In genomic region chr10:28734940-28735759, GRCh38 we compare ENCODE assay signal across 10 cellular contexts. TPM values are rescaled to one million over a fixed set of nuclear protein-coding genes. Genes with fewer than 3 reads are reported as not detected.
DNase-seq lines count a peak whose midpoint lies in the region; ATAC-seq lines count a peak whose summit lies in the region.
"Had no signal": no experiment of that assay in that cellular context is flagged by ENCODE, and none has a peak within 500 bp of the region (broad histone marks: within the 10 kb centered on the region; RNA-seq: fewer than 3 reads in every experiment).

No MANE protein-coding gene starts in this region.

- DNase-seq in Caki2 (ENCODE audit: low read depth): peak; percentile 84
- DNase-seq in NOMO-1 (lab: John Stamatoyannopoulos, UW; ENCODE audit: unreplicated experiment in 2 of 2): peak; percentile 47 to 80
- DNase-seq in dermis blood vessel endothelial cell: peak; percentile 50
- peak; percentile 39 for DNase-seq in mucosa of gallbladder (ENCODE audit: low spot score)
- DNase-seq in NCI-H1930 (lab: John Stamatoyannopoulos, UW): no peak
- DNase-seq in NCI-H1092 treated with DMSO at 0.1 percent for 48 hours (lab: John Stamatoyannopoulos, UW): no peak
- DNase-seq: effector memory CD4-positive, alpha-beta T cell had no signal

- in situ Hi-C loops in Caki2 (cut with HindIII; ENCODE audit: low pct_unique_long_range_greater_than_20kb, low sequenced_read_pairs): no loop called here

- ATAC-seq in HG02840 (IDR thresholded peaks at IDR 0.05; ENCODE audit: low FRiP score, unreplicated experiment): no peak
- ATAC-seq in HG02763 (IDR thresholded peaks at IDR 0.05; ENCODE audit: unreplicated experiment): no peak
- ATAC-seq: activated CD4-positive, CD25-positive, alpha-beta regulatory T cell treated with anti-CD3 and anti-CD28 coated beads, Interleukin-2, amount 50 U/mL, for 24 hours had no signal

RNA-seq across cellular contexts. Expression of gene BAMBI, which starts 57.8 kb away (rescaled TPM):
- total RNA-seq in Caki2 (2014; rRNA removed; shearing (Covaris generic); ENCODE audit: low replicate concordance): 19.8 and 26.8 TPM in 2 replicates
- 2.4 and 3.8 TPM in 2 replicates for total RNA-seq in dermis blood vessel endothelial cell
- 19.4 TPM for total RNA-seq in mucosa of gallbladder

Comparison
In these comparisons a context has a peak if more than half of its experiments do, and no peak if none do; other contexts are left out.
1. DNase-seq: peak in Caki2 (single experiment), NOMO-1 (2 of 2), dermis blood vessel endothelial cell (single experiment) and mucosa of gallbladder (single experiment); none in NCI-H1930 (0 of 2) and NCI-H1092 treated with DMSO at 0.1 percent for 48 hours (single experiment).